8 cellular contexts compared by ENCODE assay signal in the genomic region with DNA sequence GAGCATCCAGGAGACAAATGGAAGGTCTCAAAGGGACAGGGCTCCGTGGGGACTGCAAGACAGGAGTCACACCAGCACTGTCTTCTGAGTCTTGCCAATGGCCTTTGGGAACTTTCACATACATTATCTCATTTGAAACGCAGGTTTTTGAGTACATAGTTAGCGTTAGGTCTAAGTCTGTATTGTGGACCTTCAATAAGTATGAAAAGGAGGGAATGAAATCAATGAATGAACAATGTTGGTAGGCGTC. TPM values are rescaled to one million over a fixed set of nuclear protein-coding genes. Genes with fewer than 3 reads are reported as not detected.
DNase-seq lines count a peak whose midpoint lies in the region; ATAC-seq, FAIRE-seq and TF ChIP-seq lines count a peak whose summit lies in the region.

No MANE protein-coding gene starts in this region.

- ATAC-seq in HCT116 (peak; percentile 10), GM21367 (IDR thresholded peaks at IDR 0.05; ENCODE audit: unreplicated experiment) (no peak), GM18873 (IDR thresholded peaks at IDR 0.05; ENCODE audit: low FRiP score, unreplicated experiment) (no peak)

- RAD21 ChIA-PET in HCT116 (lab: Charles Lee; ENCODE audit: low non-redundant PET in 1 of 2, low total read pairs in 2 of 2, uncharacterized antibody in 2 of 2, unreplicated experiment in 2 of 2) = no interaction called here

- H2AFZ ChIP-seq in HCT116 (ENCODE audit: low read depth, low read length, poor library complexity, severe bottlenecking) = peak overlapping the region; percentile 80

- no peaks in the 10 kb centered on the region for H3K9me3 ChIP-seq in HCT116 (ENCODE audit: control insufficient read depth in 1 of 2, insufficient read depth in 1 of 2, low read depth in 1 of 2, low read length in 2 of 2)
- no peaks in the 10 kb centered on the region for H3K9me3 ChIP-seq in kidney (ENCODE audit: control insufficient read depth in 1 of 2, low read length in 2 of 2)

- no peak for TF ChIP-seq POLR2A in HCT116 (IDR thresholded peaks at IDR 0.05; ENCODE audit: borderline replicate concordance, extremely low read depth, insufficient read depth, insufficient read length)

- no peak for DNase-seq in HCT116 (ENCODE audit: low read depth, low spot score)
- DNase-seq in astrocyte of the cerebellum (ENCODE audit: low read depth) = no peak
- DNase-seq in kidney = no peak
- no peak for DNase-seq in NK-92 (lab: John Stamatoyannopoulos, UW; ENCODE audit: unreplicated experiment)
- no peak for DNase-seq in GM03348 (ENCODE audit: low spot score)

- BruUV-seq in HCT116 (replicated peaks; lab: Mats Ljungman, UMichigan) = TSS peak; percentile 96

- in situ Hi-C loops in astrocyte of the cerebellum (cut with HindIII; ENCODE audit: low sequenced_read_pairs) = no loop called here

- TF ChIP-seq RAD21 in HCT116 (IDR thresholded peaks at IDR 0.05; ENCODE audit: low read depth) = no peak

- POLR2A ChIA-PET in HCT116 (lab: Charles Lee) = interaction anchor here (1.3 to 1.5 kb wide), 4 partner anchors 18 to 33 kb away, joined by 4 to 6 read pairs (median 5); no protein-coding TSS in a partner anchor

- FAIRE-seq in kidney (lab: Jason Lieb, UNC) = no peak

- CTCF ChIA-PET in HCT116 (lab: Charles Lee) = no interaction called here

- H3K4me1 ChIP-seq in HCT116 (ENCODE audit: control insufficient read depth in 1 of 2, insufficient read depth in 2 of 2, low read length in 2 of 2) (peaks cover 5 to 22% of the 10 kb centered on the region in 2 experiments), kidney (ENCODE audit: control insufficient read depth in 1 of 2, insufficient read depth in 1 of 2, low read depth in 1 of 2, low read length in 2 of 2) (peaks cover 4 to 7% of the 10 kb centered on the region in 2 donors)

- peaks cover 41% of the 10 kb centered on the region for H3K79me2 ChIP-seq in HCT116 (ENCODE audit: insufficient read depth, low read length)

- H3K9ac ChIP-seq in HCT116 (ENCODE audit: low read length) (peak overlapping the region; percentile 84), kidney (ENCODE audit: low read length in 2 of 2) (peak overlapping the region in 1 of 2 donors; percentile 88)

- no peaks in the 10 kb centered on the region for H3K27me3 ChIP-seq in HCT116 (ENCODE audit: insufficient read depth, low read length)

- no peaks in the 10 kb centered on the region for H4K20me1 ChIP-seq in HCT116 (ENCODE audit: insufficient read depth)

- intact Hi-C loops in HCT116 (cut with micrococcal nuclease) (loop anchor here (2.0 to 5.0 kb wide), 2 partner anchors 20 to 57 kb away; partner anchors contain the start of genes RBM22 and SMIM3), kidney (cut with DNase I) (no loop called here)

- no peaks in the 10 kb centered on the region for H3K9me2 ChIP-seq in HCT116 (ENCODE audit: insufficient read depth)

- H3K4me2 ChIP-seq in HCT116 (ENCODE audit: low read length) = peak overlapping the region; percentile 86

- H3K27ac ChIP-seq in HCT116 (ENCODE audit: low read depth, low read length) (peak overlapping the region; percentile 76), kidney (ENCODE audit: low read depth in 2 of 2, low read length in 2 of 2) (peak overlapping the region; percentile 98 to 99), temporal lobe (ENCODE audit: low read depth, low read length) (peak overlapping the region; percentile 95)

- peak overlapping the region; percentile 94 to 95 for H3K4me3 ChIP-seq in HCT116 (replicated peaks in 1 of 2; ENCODE audit: low read depth in 1 of 2, low read length in 2 of 2)
- peak overlapping the region; percentile 65 for H3K4me3 ChIP-seq in astrocyte of the cerebellum (ENCODE audit: low read depth, low read length)
- H3K4me3 ChIP-seq in kidney (ENCODE audit: low read length in 2 of 2) = peak overlapping the region; percentile 89 to 90

- H3K36me3 ChIP-seq in HCT116 (ENCODE audit: control insufficient read depth in 1 of 2, insufficient read depth in 2 of 2, low read length in 2 of 2) (peaks cover 14 to 16% of the 10 kb centered on the region in 2 experiments), kidney (ENCODE audit: control insufficient read depth in 1 of 2, insufficient read depth in 2 of 2, low read length in 2 of 2) (peaks cover 2 to 10% of the 10 kb centered on the region in 2 donors)

- TF ChIP-seq CTCF in HCT116 (IDR thresholded peaks at IDR 0.05 in 2 of 3, conservative IDR thresholded peaks at IDR 0.05 in 1 of 3; ENCODE audit: borderline replicate concordance in 1 of 3, insufficient read depth in 1 of 3, low read depth in 2 of 3, low read length in 2 of 3) (no peak), astrocyte of the cerebellum (IDR thresholded peaks at IDR 0.05; ENCODE audit: low read depth, low read length, missing control alignments) (no peak), kidney (IDR thresholded peaks at IDR 0.05; ENCODE audit: borderline replicate concordance, extremely low read depth, insufficient read depth) (no peak)

TF ChIP-seq in HCT116, 20 proteins besides CTCF, POLR2A, EP300 and RAD21:
- TF ChIP-seq POLR2AphosphoS5 (IDR thresholded peaks at IDR 0.05; ENCODE audit: low read depth, low read length) (no peak), FOSL1 (IDR thresholded peaks at IDR 0.05; ENCODE audit: low read depth) (no peak), ZNF274 (IDR thresholded peaks at IDR 0.05; ENCODE audit: low read depth, low read length) (no peak), EZH2 (IDR thresholded peaks at IDR 0.05) (no peak), JUND (IDR thresholded peaks at IDR 0.05) (no peak), EZH2phosphoT487 (IDR thresholded peaks at IDR 0.05; ENCODE audit: borderline replicate concordance) (no peak), YY1 (IDR thresholded peaks at IDR 0.05; ENCODE audit: extremely low read depth, insufficient replicate concordance, low read depth, low read length) (no peak)
- TF ChIP-seq, protein P1, sequence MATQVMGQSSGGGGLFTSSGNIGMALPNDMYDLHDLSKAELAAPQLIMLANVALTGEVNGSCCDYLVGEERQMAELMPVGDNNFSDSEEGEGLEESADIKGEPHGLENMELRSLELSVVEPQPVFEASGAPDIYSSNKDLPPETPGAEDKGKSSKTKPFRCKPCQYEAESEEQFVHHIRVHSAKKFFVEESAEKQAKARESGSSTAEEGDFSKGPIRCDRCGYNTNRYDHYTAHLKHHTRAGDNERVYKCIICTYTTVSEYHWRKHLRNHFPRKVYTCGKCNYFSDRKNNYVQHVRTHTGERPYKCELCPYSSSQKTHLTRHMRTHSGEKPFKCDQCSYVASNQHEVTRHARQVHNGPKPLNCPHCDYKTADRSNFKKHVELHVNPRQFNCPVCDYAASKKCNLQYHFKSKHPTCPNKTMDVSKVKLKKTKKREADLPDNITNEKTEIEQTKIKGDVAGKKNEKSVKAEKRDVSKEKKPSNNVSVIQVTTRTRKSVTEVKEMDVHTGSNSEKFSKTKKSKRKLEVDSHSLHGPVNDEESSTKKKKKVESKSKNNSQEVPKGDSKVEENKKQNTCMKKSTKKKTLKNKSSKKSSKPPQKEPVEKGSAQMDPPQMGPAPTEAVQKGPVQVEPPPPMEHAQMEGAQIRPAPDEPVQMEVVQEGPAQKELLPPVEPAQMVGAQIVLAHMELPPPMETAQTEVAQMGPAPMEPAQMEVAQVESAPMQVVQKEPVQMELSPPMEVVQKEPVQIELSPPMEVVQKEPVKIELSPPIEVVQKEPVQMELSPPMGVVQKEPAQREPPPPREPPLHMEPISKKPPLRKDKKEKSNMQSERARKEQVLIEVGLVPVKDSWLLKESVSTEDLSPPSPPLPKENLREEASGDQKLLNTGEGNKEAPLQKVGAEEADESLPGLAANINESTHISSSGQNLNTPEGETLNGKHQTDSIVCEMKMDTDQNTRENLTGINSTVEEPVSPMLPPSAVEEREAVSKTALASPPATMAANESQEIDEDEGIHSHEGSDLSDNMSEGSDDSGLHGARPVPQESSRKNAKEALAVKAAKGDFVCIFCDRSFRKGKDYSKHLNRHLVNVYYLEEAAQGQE (IDR thresholded peaks at IDR 0.05; ENCODE audit: low read depth) = no peak

RNA-seq across cellular contexts. Expression of gene DCTN4, which starts 0.4 kb away (rescaled TPM):
- total RNA-seq in HCT116 (2021; ENCODE audit: unreplicated experiment) = 78.8 TPM
- 34.0 and 42.6 TPM in 2 replicates for polyA plus RNA-seq in HCT116 (2012)
- 59.1 TPM for total RNA-seq in kidney
- 17.5 TPM for polyA plus RNA-seq in kidney (ENCODE audit: insufficient read depth, low read depth, low replicate concordance)
- total RNA-seq in temporal lobe = 84.6 TPM

RNA-seq across cellular contexts. Expression of gene SMIM3, which starts 19.3 kb away (rescaled TPM):
- total RNA-seq in HCT116 (2021; ENCODE audit: unreplicated experiment) = 35.4 TPM
- 25.0 and 29.9 TPM in 2 replicates for polyA plus RNA-seq in HCT116 (2012)
- total RNA-seq in kidney = 23.9 TPM
- polyA plus RNA-seq in kidney (ENCODE audit: insufficient read depth, low read depth, low replicate concordance) = 23.0 TPM
- 2.5 TPM for total RNA-seq in temporal lobe

RNA-seq across cellular contexts. Expression of gene RBM22, which starts 58.4 kb away (rescaled TPM):
- total RNA-seq in HCT116 (2021; ENCODE audit: unreplicated experiment) = 61.4 TPM
- 37.8 and 43.4 TPM in 2 replicates for polyA plus RNA-seq in HCT116 (2012)
- 44.2 TPM for total RNA-seq in kidney
- 30.0 TPM for polyA plus RNA-seq in kidney (ENCODE audit: insufficient read depth, low read depth, low replicate concordance)
- total RNA-seq in temporal lobe = 26.1 TPM
